Comparison of ENCODE assay signal across 8 cellular contexts in the genomic region with DNA sequence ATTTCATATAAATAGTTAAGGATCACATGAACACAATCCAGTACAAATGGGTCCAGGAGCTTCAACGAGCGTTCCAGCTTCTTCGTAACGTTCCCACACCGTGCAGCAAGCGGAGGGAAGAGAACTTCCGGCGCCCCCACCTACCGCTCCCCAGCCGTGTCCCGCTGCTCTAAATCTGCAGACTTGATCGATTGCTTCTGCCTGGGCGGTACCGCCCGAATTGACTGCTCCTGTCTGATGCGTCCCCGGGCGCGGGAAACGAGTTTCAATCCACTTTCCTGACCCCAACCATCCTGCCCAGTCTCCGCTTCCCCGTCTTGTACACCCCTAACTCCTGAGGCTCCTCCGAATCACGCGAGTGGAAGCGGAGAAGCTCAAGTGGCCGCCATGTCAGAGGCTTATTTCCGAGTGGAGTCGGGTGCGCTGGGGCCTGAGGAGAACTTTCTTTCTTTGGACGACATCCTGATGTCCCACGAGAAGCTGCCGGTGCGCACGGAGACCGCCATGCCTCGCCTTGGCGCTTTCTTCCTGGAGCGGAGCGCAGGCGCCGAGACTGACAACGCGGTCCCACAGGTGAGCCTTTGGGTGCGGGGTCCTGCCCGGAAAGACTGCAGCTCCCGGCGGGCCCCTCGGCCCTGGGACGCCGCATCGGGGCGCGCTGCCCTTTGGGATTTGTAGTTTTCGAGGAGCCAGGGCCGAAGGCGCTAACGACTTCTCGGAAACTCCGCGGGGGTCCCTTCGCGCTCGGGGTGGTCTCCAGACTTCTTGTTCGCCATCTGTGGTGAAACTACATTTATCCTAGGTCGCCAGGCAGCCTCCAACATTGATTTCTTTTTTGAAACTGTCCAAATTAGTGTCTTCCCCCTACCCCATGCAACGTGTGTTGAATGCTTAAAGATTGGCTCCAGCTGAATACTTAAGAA. TPM values are rescaled to one million over a fixed set of nuclear protein-coding genes. Genes with fewer than 3 reads are reported as not detected.
DNase-seq lines count a peak whose midpoint lies in the region; ATAC-seq lines count a peak whose summit lies in the region.

Gene GINS3, plus strand, starts transcription at position 257 of the 923 bp plus-strand sequence. Its CDS starts 131 bp downstream, at position 388.

- peak within 1 kb of the TSS; percentile 93 to 99 (median 98) for H3K27ac Mint-ChIP-seq in naive thymus-derived CD8-positive, alpha-beta T cell
- peak within 1 kb of the TSS; percentile 96 for H3K27ac Mint-ChIP-seq in stimulated activated naive B cell treated with anti-CD40 and anti-IgM and Interleukin-4, amounts not matched to agents 10 μg/mL and 1 μg/mL and 100 μg/mL, for 72 hours

- no peaks in the 10 kb centered on the region for H3K9me3 Mint-ChIP-seq in naive thymus-derived CD8-positive, alpha-beta T cell
- no peaks in the 10 kb centered on the region for H3K9me3 Mint-ChIP-seq in stimulated activated naive B cell treated with anti-CD40 and anti-IgM and Interleukin-4, amounts not matched to agents 10 μg/mL and 1 μg/mL and 100 μg/mL, for 72 hours

- POLR2A ChIA-PET in naive thymus-derived CD8-positive, alpha-beta T cell (lab: Charles Lee): interaction anchor here (0.5 to 1.5 kb wide), 6 partner anchors 10 to 657 kb away, joined by 3 to 9 read pairs (median 3); partner anchors contain the start of genes CFAP20, CNOT1, KATNB1 and NDRG4

- H3K36me3 Mint-ChIP-seq in naive thymus-derived CD8-positive, alpha-beta T cell: peaks cover 0 to 4% (median 0%) of the 10 kb centered on the region in 3 donors
- H3K36me3 Mint-ChIP-seq in stimulated activated naive B cell treated with anti-CD40 and anti-IgM and Interleukin-4, amounts not matched to agents 10 μg/mL and 1 μg/mL and 100 μg/mL, for 72 hours: peaks cover 0 to 8% of the 10 kb centered on the region in 2 donors

- peaks cover 3 to 16% (median 9%) of the 10 kb centered on the region in 4 donors for H3K4me1 Mint-ChIP-seq in naive thymus-derived CD8-positive, alpha-beta T cell
- peaks cover 2 to 14% of the 10 kb centered on the region in 2 donors for H3K4me1 Mint-ChIP-seq in stimulated activated naive B cell treated with anti-CD40 and anti-IgM and Interleukin-4, amounts not matched to agents 10 μg/mL and 1 μg/mL and 100 μg/mL, for 72 hours

- peak within 1 kb of the TSS; percentile 98 to 100 (median 99) for H3K4me3 Mint-ChIP-seq in naive thymus-derived CD8-positive, alpha-beta T cell
- peak within 1 kb of the TSS; percentile 95 to 96 for H3K4me3 Mint-ChIP-seq in stimulated activated naive B cell treated with anti-CD40 and anti-IgM and Interleukin-4, amounts not matched to agents 10 μg/mL and 1 μg/mL and 100 μg/mL, for 72 hours

- H3K27ac ChIP-seq in KOPT-K1 (ENCODE audit: low read depth, low read length, poor library complexity, severe bottlenecking): peak within 1 kb of the TSS; percentile 93

- ATAC-seq in GM21786 (IDR thresholded peaks at IDR 0.05; ENCODE audit: unreplicated experiment): peak; percentile 96
- ATAC-seq in naive thymus-derived CD8-positive, alpha-beta T cell: peak; percentile 98
- peak; percentile 96 to 98 for ATAC-seq in stimulated activated naive B cell treated with anti-CD40 and anti-IgM and Interleukin-4, amounts not matched to agents 10 μg/mL and 1 μg/mL and 100 μg/mL, for 72 hours (replicated peaks)

- peaks cover 0 to 3% (median 0%) of the 10 kb centered on the region in 5 donors for H3K27me3 Mint-ChIP-seq in naive thymus-derived CD8-positive, alpha-beta T cell
- peaks cover 0 to 21% of the 10 kb centered on the region in 2 donors for H3K27me3 Mint-ChIP-seq in stimulated activated naive B cell treated with anti-CD40 and anti-IgM and Interleukin-4, amounts not matched to agents 10 μg/mL and 1 μg/mL and 100 μg/mL, for 72 hours

- no peaks in the 10 kb centered on the region for H3K9me3 ChIP-seq in KOPT-K1 (ENCODE audit: insufficient read depth, low read length, poor library complexity, severe bottlenecking)

- DNase-seq in DMS79 (lab: John Stamatoyannopoulos, UW) (peak; percentile 46), RKO (ENCODE audit: low spot score) (peak; percentile 96), activated T-helper 1 cell treated with Interleukin-2 at 50 U/mL for 16 hours (ENCODE audit: low read depth) (peak; percentile 66), fibroblast of gingiva (ENCODE audit: low read depth) (peak; percentile 93)
- peak; percentile 71 to 92 (median 80) for DNase-seq in naive thymus-derived CD8-positive, alpha-beta T cell
- DNase-seq in stimulated activated naive B cell treated with anti-CD40 and anti-IgM and Interleukin-4, amounts not matched to agents 10 μg/mL and 1 μg/mL and 100 μg/mL, for 72 hours: peak; percentile 85

- H3K36me3 ChIP-seq in KOPT-K1 (ENCODE audit: insufficient read depth, low read length): peaks cover 11% of the 10 kb centered on the region; the same call in 1 of the 2 replicates

RNA-seq across cellular contexts. Expression of gene GINS3, which starts in this region (rescaled TPM):
- 1 to 10 TPM; 1.5 to 1.9 TPM for total RNA-seq in naive thymus-derived CD8-positive, alpha-beta T cell
- 1 to 10 TPM; 1.0 to 2.7 (median 2.3) TPM for polyA plus RNA-seq in naive thymus-derived CD8-positive, alpha-beta T cell

Comparison
In these comparisons a context has a peak if more than half of its experiments do, and no peak if none do; other contexts are left out.
1. Peak in every context shown above with its lines: DNase-seq, ATAC-seq and H3K27ac ChIP-seq.
2. DNase-seq: peak in every context shown above with its lines; median percentile 96 in RKO; 93 in fibroblast of gingiva; 85 in stimulated activated naive B cell treated with anti-CD40 and anti-IgM and Interleukin-4, amounts not matched to agents 10 μg/mL and 1 μg/mL and 100 μg/mL, for 72 hours; 80 in naive thymus-derived CD8-positive, alpha-beta T cell; 66 in activated T-helper 1 cell treated with Interleukin-2 at 50 U/mL for 16 hours; 46 in DMS79.